26 cellular contexts compared by ENCODE assay signal in genomic region chr1:28027238-28027637, GRCh38.
"Had no signal": no experiment of that assay in that cellular context is flagged by ENCODE, and none has a peak within 500 bp of the region (broad histone marks: within the 10 kb centered on the region; RNA-seq: fewer than 3 reads in every experiment).

No MANE protein-coding gene starts in this region.

- H3K27me3 Mint-ChIP-seq: activated naive CD8-positive, alpha-beta T cell treated with anti-CD3 and anti-CD28 coated beads, Interleukin-2, amount 10 ng/mL, durations not matched to agents 7 days and 5 days; effector memory CD8-positive, alpha-beta T cell; stimulated activated memory B cell treated with anti-CD40 and anti-IgM and Interleukin-4, amounts not matched to agents 10 μg/mL and 1 μg/mL and 100 μg/mL, for 72 hours had no signal

- H3K27ac ChIP-seq: body of pancreas, stomach, suprapubic skin, transverse colon had no signal

- H3K36me3 ChIP-seq: transverse colon had no signal

- ATAC-seq: activated T-cell treated with anti-CD3 and anti-CD28 coated beads, Interleukin-2, amount 50 U/mL, for 4 hours; body of pancreas; effector memory CD8-positive, alpha-beta T cell; esophagus mucosa; left colon; sciatic nerve; stimulated activated memory B cell treated with anti-CD40 and anti-IgM and Interleukin-4, amounts not matched to agents 10 μg/mL and 1 μg/mL and 100 μg/mL, for 72 hours; WTC11 had no signal

- H3K9me3 ChIP-seq: body of pancreas, stomach, suprapubic skin, transverse colon had no signal

- H3K4me1 Mint-ChIP-seq: stimulated activated memory B cell treated with anti-CD40 and anti-IgM and Interleukin-4, amounts not matched to agents 10 μg/mL and 1 μg/mL and 100 μg/mL, for 72 hours; WTC11 had no signal

- DNase-seq: activated CD4-positive, alpha-beta T cell treated with anti-CD3 and anti-CD28 coated beads, Interleukin-2, amount 50 U/mL, for 4 hours; activated CD8-positive, alpha-beta memory T cell treated with anti-CD3 and anti-CD28 coated beads for 24 hours; activated CD8-positive, alpha-beta memory T cell treated with anti-CD3 and anti-CD28 coated beads, Interleukin-2, amount 50 U/mL, for 4 hours; activated naive CD4-positive, alpha-beta T cell treated with anti-CD3 and anti-CD28 coated beads for 36 hours; activated naive CD8-positive, alpha-beta T cell treated with anti-CD3 and anti-CD28 coated beads, Interleukin-2, amount 10 ng/mL, durations not matched to agents 7 days and 5 days; activated T-cell treated with anti-CD3 and anti-CD28 coated beads, Interleukin-2, amount 50 U/mL, for 4 hours; amniotic stem cell; body of pancreas; effector memory CD8-positive, alpha-beta T cell; foreskin melanocyte; glutamatergic neuron; hippocampal formation; left colon; mesenchymal stem cell; occipital lobe; posterior cingulate gyrus; stimulated activated CD4-positive, alpha-beta T cell treated with anti-CD3 and anti-CD28 coated beads, Interleukin-15, amount 100 ng/mL, for 24 hours; stomach; T1000; transverse colon had no signal

- H3K27ac Mint-ChIP-seq: activated naive CD4-positive, alpha-beta T cell treated with anti-CD3 and anti-CD28 coated beads for 36 hours; activated naive CD8-positive, alpha-beta T cell treated with anti-CD3 and anti-CD28 coated beads, Interleukin-2, amount 10 ng/mL, durations not matched to agents 7 days and 5 days; WTC11 had no signal

- H3K4me3 Mint-ChIP-seq: activated naive CD4-positive, alpha-beta T cell treated with anti-CD3 and anti-CD28 coated beads for 36 hours; activated naive CD8-positive, alpha-beta T cell treated with anti-CD3 and anti-CD28 coated beads, Interleukin-2, amount 10 ng/mL, durations not matched to agents 7 days and 5 days; activated T-cell treated with anti-CD3 and anti-CD28 coated beads, Interleukin-2, amount 50 U/mL, for 4 hours; effector memory CD8-positive, alpha-beta T cell; stimulated activated memory B cell treated with anti-CD40 and anti-IgM and Interleukin-4, amounts not matched to agents 10 μg/mL and 1 μg/mL and 100 μg/mL, for 72 hours; WTC11 had no signal

- H3K36me3 Mint-ChIP-seq: WTC11 had no signal

- H3K27me3 ChIP-seq: body of pancreas, stomach, suprapubic skin, transverse colon had no signal

- H3K4me3 ChIP-seq: body of pancreas, smooth muscle cell, stomach, suprapubic skin, transverse colon had no signal

- H3K9me3 Mint-ChIP-seq: activated naive CD4-positive, alpha-beta T cell treated with anti-CD3 and anti-CD28 coated beads for 36 hours; activated naive CD8-positive, alpha-beta T cell treated with anti-CD3 and anti-CD28 coated beads, Interleukin-2, amount 10 ng/mL, durations not matched to agents 7 days and 5 days; activated T-cell treated with anti-CD3 and anti-CD28 coated beads, Interleukin-2, amount 50 U/mL, for 4 hours; effector memory CD8-positive, alpha-beta T cell; stimulated activated memory B cell treated with anti-CD40 and anti-IgM and Interleukin-4, amounts not matched to agents 10 μg/mL and 1 μg/mL and 100 μg/mL, for 72 hours; WTC11 had no signal

- H3K4me1 ChIP-seq: body of pancreas, suprapubic skin had no signal

- H3K4me2 ChIP-seq: smooth muscle cell had no signal
